In genomic region chr1:228212966-228213844, GRCh38 we compare ENCODE assay signal across 1 cellular context.
TF ChIP-seq lines count a peak whose summit lies in the region.

No MANE protein-coding gene starts in this region.

TF ChIP-seq in K562, 482 proteins besides CTCF, POLR2A, EP300 and RAD21 (continued from another document and continues in another):
- peak; percentile 30; the same call in 1 of the 2 replicates for TF ChIP-seq NKRF (IDR thresholded peaks at IDR 0.05; ENCODE audit: borderline replicate concordance)
- peak; percentile 93; the same call in 1 of the 2 replicates for TF ChIP-seq HNRNPL (IDR thresholded peaks at IDR 0.05; ENCODE audit: low read depth, low read length)
- no peak for TF ChIP-seq DIDO1 (tag; IDR thresholded peaks at IDR 0.05; ENCODE audit: low read depth)
- TF ChIP-seq POLR2B (IDR thresholded peaks at IDR 0.05; ENCODE audit: low read depth, partially characterized antibody) = peak; percentile 50
- peak; percentile 66; the same call in 1 of the 2 replicates for TF ChIP-seq ZBTB17 (CRISPR knock-in tag; IDR thresholded peaks at IDR 0.05)
- TF ChIP-seq SUPT5H (IDR thresholded peaks at IDR 0.05) = peak; percentile 61; the same call in 1 of the 2 replicates
- no peak for TF ChIP-seq TEAD2 (tag; IDR thresholded peaks at IDR 0.05)
- TF ChIP-seq NRF1 (conservative IDR thresholded peaks at IDR 0.05 in 1 of 2, IDR thresholded peaks at IDR 0.05 in 1 of 2) = peak; percentile 76 to 82
- TF ChIP-seq, protein P1, sequence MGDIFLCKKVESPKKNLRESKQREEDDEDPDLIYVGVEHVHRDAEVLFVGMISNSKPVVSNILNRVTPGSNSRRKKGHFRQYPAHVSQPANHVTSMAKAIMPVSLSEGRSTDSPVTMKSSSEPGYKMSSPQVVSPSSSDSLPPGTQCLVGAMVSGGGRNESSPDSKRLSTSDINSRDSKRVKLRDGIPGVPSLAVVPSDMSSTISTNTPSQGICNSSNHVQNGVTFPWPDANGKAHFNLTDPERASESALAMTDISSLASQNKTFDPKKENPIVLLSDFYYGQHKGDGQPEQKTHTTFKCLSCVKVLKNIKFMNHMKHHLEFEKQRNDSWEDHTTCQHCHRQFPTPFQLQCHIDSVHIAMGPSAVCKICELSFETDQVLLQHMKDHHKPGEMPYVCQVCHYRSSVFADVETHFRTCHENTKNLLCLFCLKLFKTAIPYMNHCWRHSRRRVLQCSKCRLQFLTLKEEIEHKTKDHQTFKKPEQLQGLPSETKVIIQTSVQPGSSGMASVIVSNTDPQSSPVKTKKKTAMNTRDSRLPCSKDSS (IDR thresholded peaks at IDR 0.05; ENCODE audit: low read depth, partially characterized antibody) = peak; percentile 13
- peak; percentile 61 to 74 for TF ChIP-seq MAZ (CRISPR knock-in tag; conservative IDR thresholded peaks at IDR 0.05 in 1 of 2, IDR thresholded peaks at IDR 0.05 in 1 of 2)
- TF ChIP-seq LCOR (CRISPR knock-in tag; IDR thresholded peaks at IDR 0.05) = peak; percentile 79; the same call in 1 of the 2 replicates
- no peak for TF ChIP-seq CREB5 (CRISPR knock-in tag; IDR thresholded peaks at IDR 0.05)
- no peak for TF ChIP-seq EP400 (IDR thresholded peaks at IDR 0.05)
- TF ChIP-seq LARP7 (IDR thresholded peaks at IDR 0.05) = peak; percentile 63; the same call in 1 of the 2 replicates
- no peak for TF ChIP-seq ZNF583 (CRISPR knock-in tag; IDR thresholded peaks at IDR 0.05)
- TF ChIP-seq KDM5B (IDR thresholded peaks at IDR 0.05; ENCODE audit: insufficient replicate concordance, low read depth, low read length) = peak; percentile 49
- TF ChIP-seq SETDB1 (IDR thresholded peaks at IDR 0.05; ENCODE audit: low read length) = no peak
- TF ChIP-seq RBFOX2 (IDR thresholded peaks at IDR 0.05; ENCODE audit: low read depth, low read length) = peak; percentile 73
- TF ChIP-seq RBM39 (optimal IDR thresholded peaks at IDR 0.05; ENCODE audit: low read depth, low read length) = no peak
- TF ChIP-seq RB1 (IDR thresholded peaks at IDR 0.05; ENCODE audit: low read depth) = peak; percentile 83; the same call in 1 of the 2 replicates
- peak; percentile 46 for TF ChIP-seq ZNF512 (tag; IDR thresholded peaks at IDR 0.05)
- no peak for TF ChIP-seq IFI16 (CRISPR knock-in tag; IDR thresholded peaks at IDR 0.05)
- TF ChIP-seq GABPA (tag; conservative IDR thresholded peaks at IDR 0.05; ENCODE audit: low read depth) = peak; percentile 54; the same call in 1 of the 2 replicates
- TF ChIP-seq KAT7 (CRISPR knock-in tag; IDR thresholded peaks at IDR 0.05; ENCODE audit: borderline replicate concordance) = no peak
- peak; percentile 12; the same call in 1 of the 2 replicates for TF ChIP-seq SPI1 (IDR thresholded peaks at IDR 0.05; ENCODE audit: borderline replicate concordance, low read depth, low read length)
- 0 out of 2 replicates have a peak, but pooled peaks have one; percentile 23 for TF ChIP-seq XRCC5 (IDR thresholded peaks at IDR 0.05; ENCODE audit: low read depth, low read length)
- no peak for TF ChIP-seq MAFK (IDR thresholded peaks at IDR 0.05; ENCODE audit: low read length)
- peak; percentile 69 for TF ChIP-seq GMEB1 (CRISPR knock-in tag; IDR thresholded peaks at IDR 0.05)
- peak; percentile 43 for TF ChIP-seq HNRNPLL (IDR thresholded peaks at IDR 0.05; ENCODE audit: low read depth, low read length, poor library complexity, severe bottlenecking)
- no peak for TF ChIP-seq ZNF212 (CRISPR knock-in tag; IDR thresholded peaks at IDR 0.05)
- TF ChIP-seq CTBP1 (IDR thresholded peaks at IDR 0.05; ENCODE audit: borderline replicate concordance) = peak; percentile 83
- no peak for TF ChIP-seq ZKSCAN1 (IDR thresholded peaks at IDR 0.05; ENCODE audit: low read depth, low read length)
- 0 out of 2 replicates have a peak, but pooled peaks have one; percentile 13 for TF ChIP-seq EHMT2 (IDR thresholded peaks at IDR 0.05)
- peak; percentile 95 for TF ChIP-seq CREM (IDR thresholded peaks at IDR 0.05; ENCODE audit: low read depth)
- no peak for TF ChIP-seq GTF2F1 (IDR thresholded peaks at IDR 0.05; ENCODE audit: low read depth, low read length)
- TF ChIP-seq MTA1 (IDR thresholded peaks at IDR 0.05; ENCODE audit: borderline replicate concordance) = peak; percentile 28; the same call in 1 of the 2 replicates
- TF ChIP-seq PKNOX1 (IDR thresholded peaks at IDR 0.05) = no peak
- peak; percentile 59; the same call in 1 of the 2 replicates for TF ChIP-seq KLF13 (tag; IDR thresholded peaks at IDR 0.05; ENCODE audit: borderline replicate concordance, low read depth)
- peak; percentile 68 for TF ChIP-seq GABPB1 (CRISPR knock-in tag; IDR thresholded peaks at IDR 0.05)
- no peak for TF ChIP-seq IRF1 (CRISPR knock-in tag; IDR thresholded peaks at IDR 0.05; ENCODE audit: borderline replicate concordance)
- 0 out of 2 replicates have a peak, but pooled peaks have one; percentile 32 for TF ChIP-seq ATF7 (IDR thresholded peaks at IDR 0.05)
- peak; percentile 84 for TF ChIP-seq CXXC5 (CRISPR knock-in tag; IDR thresholded peaks at IDR 0.05)
- TF ChIP-seq ZNF551 (CRISPR knock-in tag; IDR thresholded peaks at IDR 0.05) = no peak
- peak; percentile 35 for TF ChIP-seq ZBTB40 (IDR thresholded peaks at IDR 0.05)
- no peak for TF ChIP-seq ZBTB40 (CRISPR knock-in tag; IDR thresholded peaks at IDR 0.05)
